ENCODE assay signal across 10 cellular contexts in genomic region chr6:40879169-40879568, GRCh38.
"Had no signal": no experiment of that assay in that cellular context is flagged by ENCODE, and none has a peak within 500 bp of the region (broad histone marks: within the 10 kb centered on the region; RNA-seq: fewer than 3 reads in every experiment).

No MANE protein-coding gene starts in this region.

- FAIRE-seq: H54 had no signal

- ATAC-seq: GM23338, HCT116 had no signal

- H3K36me3 ChIP-seq: HAP-1 had no signal

- H3K4me1 ChIP-seq: HAP-1 had no signal

- H2AFZ ChIP-seq: GM23248, GM23338 had no signal

- H3K4me3 ChIP-seq: GM23248, GM23338, HAP-1 had no signal

- H3K4me2 ChIP-seq: GM23338 had no signal

- DNase-seq: GM23248, GOT3, H7, H9, HCEC 1CT, HFFc6 had no signal

- H3K27ac ChIP-seq: GM23248 had no signal

- H3K9ac ChIP-seq: GM23248 had no signal

- H3K9me3 ChIP-seq: HAP-1 had no signal
